In genomic region chr4:109506890-109507289, GRCh38 we compare ENCODE assay signal across 31 cellular contexts.
"Had no signal": no experiment of that assay in that cellular context is flagged by ENCODE, and none has a peak within 500 bp of the region (broad histone marks: within the 10 kb centered on the region; RNA-seq: fewer than 3 reads in every experiment).

No MANE protein-coding gene starts in this region.

- H3K9me3 ChIP-seq: ascending aorta, breast epithelium, colonic mucosa, esophagus squamous epithelium, gastroesophageal sphincter had no signal

- H3K4me2 ChIP-seq: hepatocyte had no signal

- H3K27me3 ChIP-seq: ascending aorta, breast epithelium, cardiac muscle cell, colonic mucosa, esophagus squamous epithelium, gastroesophageal sphincter, heart right ventricle, hepatocyte had no signal

- H3K27ac ChIP-seq: ascending aorta, breast epithelium, cardiac muscle cell, colonic mucosa, epithelial cell of prostate, esophagus squamous epithelium, gastroesophageal sphincter, heart right ventricle, hepatocyte had no signal

- H3K4me3 ChIP-seq: ascending aorta, breast epithelium, cardiac muscle cell, colonic mucosa, esophagus squamous epithelium, gastroesophageal sphincter, heart right ventricle, hepatocyte had no signal

- DNase-seq: activated CD4-positive, alpha-beta memory T cell treated with anti-CD3 and anti-CD28 coated beads, Interleukin-2, amount 10 ng/mL, durations not matched to agents 7 days and 5 days; activated CD4-positive, alpha-beta T cell treated with anti-CD3 and anti-CD28 coated beads for 4 hours; activated CD4-positive, alpha-beta T cell treated with anti-CD3 and anti-CD28 coated beads, Interleukin-2, amount 10 ng/mL, durations not matched to agents 7 days and 5 days; activated CD4-positive, alpha-beta T cell treated with anti-CD3 and anti-CD28 coated beads, Interleukin-2, amount 50 U/mL, for 4 hours; activated CD4-positive, CD25-positive, alpha-beta regulatory T cell; activated CD4-positive, CD25-positive, alpha-beta regulatory T cell treated with anti-CD3 and anti-CD28 coated beads, Interleukin-2, amount 50 U/mL, for 72 hours; activated CD8-positive, alpha-beta memory T cell treated with anti-CD3 and anti-CD28 coated beads, Interleukin-2, amount 50 U/mL, for 48 hours; activated gamma-delta T cell; activated naive CD4-positive, alpha-beta T cell; activated naive CD4-positive, alpha-beta T cell treated with anti-CD3 and anti-CD28 coated beads, Interleukin-2, amount 10 ng/mL, durations not matched to agents 7 days and 5 days; activated naive CD8-positive, alpha-beta T cell treated with anti-CD3 and anti-CD28 coated beads, Interleukin-2, amount 10 ng/mL, durations not matched to agents 7 days and 5 days; activated T-cell treated with anti-CD3 and anti-CD28 coated beads for 4 hours; activated T-cell treated with anti-CD3 and anti-CD28 coated beads, Interleukin-2, amount 50 U/mL, for 48 hours; central memory CD4-positive, alpha-beta T cell; cerebellar nuclear complex; colonic mucosa; effector CD8-positive, alpha-beta T cell; esophagus squamous epithelium; foreskin melanocyte; heart right ventricle; T-helper 2 cell had no signal

- H3K9me3 Mint-ChIP-seq: activated CD4-positive, alpha-beta memory T cell treated with anti-CD3 and anti-CD28 coated beads, Interleukin-2, amount 10 ng/mL, durations not matched to agents 7 days and 5 days; activated CD4-positive, alpha-beta T cell treated with anti-CD3 and anti-CD28 coated beads, Interleukin-2, amount 10 ng/mL, durations not matched to agents 7 days and 5 days; activated naive CD4-positive, alpha-beta T cell treated with anti-CD3 and anti-CD28 coated beads, Interleukin-2, amount 10 ng/mL, durations not matched to agents 7 days and 5 days; activated naive CD4-positive, alpha-beta T cell treated with anti-CD3 and anti-CD28 coated beads, Interleukin-2, amount 50 U/mL, for 72 hours; activated naive CD8-positive, alpha-beta T cell treated with anti-CD3 and anti-CD28 coated beads, Interleukin-2, amount 10 ng/mL, durations not matched to agents 7 days and 5 days; activated T-helper 1 cell treated with anti-CD3 and anti-CD28 coated beads, Interleukin-12 subunit alpha, Interleukin-12 subunit beta, Interleukin-2, Interleukin-4 antibody, amounts not matched to agents 30 ng/mL and 10 ng/mL and 1 ng/mL, durations not matched to agents 14 hours and 24 hours and 36 hours; activated T-helper 2 cell treated with anti-CD3 and anti-CD28 coated beads, Interferon-gamma antibody, Interleukin-2, Interleukin-4, amounts not matched to agents 10 μg/mL and 5 μg/mL and 100 μg/mL, durations not matched to agents 14 hours and 24 hours and 36 hours had no signal

- H3K27ac Mint-ChIP-seq: activated CD4-positive, alpha-beta memory T cell treated with anti-CD3 and anti-CD28 coated beads, Interleukin-2, amount 10 ng/mL, durations not matched to agents 7 days and 5 days; activated CD4-positive, alpha-beta T cell treated with anti-CD3 and anti-CD28 coated beads, Interleukin-2, amount 10 ng/mL, durations not matched to agents 7 days and 5 days; activated naive CD4-positive, alpha-beta T cell treated with anti-CD3 and anti-CD28 coated beads, Interleukin-2, amount 10 ng/mL, durations not matched to agents 7 days and 5 days; activated naive CD4-positive, alpha-beta T cell treated with anti-CD3 and anti-CD28 coated beads, Interleukin-2, amount 50 U/mL, for 72 hours; activated naive CD8-positive, alpha-beta T cell treated with anti-CD3 and anti-CD28 coated beads, Interleukin-2, amount 10 ng/mL, durations not matched to agents 7 days and 5 days; activated T-helper 1 cell treated with anti-CD3 and anti-CD28 coated beads, Interleukin-12 subunit alpha, Interleukin-12 subunit beta, Interleukin-2, Interleukin-4 antibody, amounts not matched to agents 30 ng/mL and 10 ng/mL and 1 ng/mL, durations not matched to agents 14 hours and 24 hours and 36 hours; activated T-helper 2 cell treated with anti-CD3 and anti-CD28 coated beads, Interferon-gamma antibody, Interleukin-2, Interleukin-4, amounts not matched to agents 10 μg/mL and 5 μg/mL and 100 μg/mL, durations not matched to agents 14 hours and 24 hours and 36 hours had no signal

- ATAC-seq: activated naive CD4-positive, alpha-beta T cell treated with anti-CD3 and anti-CD28 coated beads, Interleukin-2, amount 50 U/mL, for 72 hours; gastroesophageal sphincter; heart right ventricle had no signal

- H3K36me3 ChIP-seq: breast epithelium, colonic mucosa had no signal

- H3K4me3 Mint-ChIP-seq: activated CD4-positive, alpha-beta memory T cell treated with anti-CD3 and anti-CD28 coated beads, Interleukin-2, amount 10 ng/mL, durations not matched to agents 7 days and 5 days; activated CD4-positive, alpha-beta T cell treated with anti-CD3 and anti-CD28 coated beads, Interleukin-2, amount 10 ng/mL, durations not matched to agents 7 days and 5 days; activated naive CD4-positive, alpha-beta T cell treated with anti-CD3 and anti-CD28 coated beads, Interleukin-2, amount 10 ng/mL, durations not matched to agents 7 days and 5 days; activated naive CD8-positive, alpha-beta T cell treated with anti-CD3 and anti-CD28 coated beads, Interleukin-2, amount 10 ng/mL, durations not matched to agents 7 days and 5 days; activated T-helper 1 cell treated with anti-CD3 and anti-CD28 coated beads, Interleukin-12 subunit alpha, Interleukin-12 subunit beta, Interleukin-2, Interleukin-4 antibody, amounts not matched to agents 30 ng/mL and 10 ng/mL and 1 ng/mL, durations not matched to agents 14 hours and 24 hours and 36 hours; brain had no signal

- H3K4me1 ChIP-seq: ascending aorta, breast epithelium, colonic mucosa, esophagus squamous epithelium, gastroesophageal sphincter, heart right ventricle had no signal

- H3K4me1 Mint-ChIP-seq: activated CD4-positive, alpha-beta T cell treated with anti-CD3 and anti-CD28 coated beads, Interleukin-2, amount 10 ng/mL, durations not matched to agents 7 days and 5 days; activated naive CD4-positive, alpha-beta T cell treated with anti-CD3 and anti-CD28 coated beads, Interleukin-2, amount 10 ng/mL, durations not matched to agents 7 days and 5 days; brain had no signal

- H2AFZ ChIP-seq: hepatocyte had no signal

- H3K27me3 Mint-ChIP-seq: activated CD4-positive, alpha-beta memory T cell treated with anti-CD3 and anti-CD28 coated beads, Interleukin-2, amount 10 ng/mL, durations not matched to agents 7 days and 5 days; activated CD4-positive, alpha-beta T cell treated with anti-CD3 and anti-CD28 coated beads, Interleukin-2, amount 10 ng/mL, durations not matched to agents 7 days and 5 days; activated naive CD4-positive, alpha-beta T cell treated with anti-CD3 and anti-CD28 coated beads, Interleukin-2, amount 10 ng/mL, durations not matched to agents 7 days and 5 days; activated naive CD8-positive, alpha-beta T cell treated with anti-CD3 and anti-CD28 coated beads, Interleukin-2, amount 10 ng/mL, durations not matched to agents 7 days and 5 days; brain had no signal
